ENCODE assay signal across 7 cellular contexts in genomic region chr11:60185512-60185827, GRCh38. TPM values are rescaled to one million over a fixed set of nuclear protein-coding genes. Genes with fewer than 3 reads are reported as not detected.
"Had no signal": no experiment of that assay in that cellular context is flagged by ENCODE, and none has a peak within 500 bp of the region (broad histone marks: within the 10 kb centered on the region; RNA-seq: fewer than 3 reads in every experiment).

No MANE protein-coding gene starts in this region.

RNA-seq across cellular contexts. Expression of gene MS4A6A, which starts 2.6 kb away (rescaled TPM):
- total RNA-seq: epithelial cell of proximal tubule, lung microvascular endothelial cell had no signal
- polyA plus RNA-seq: keratinocyte had no signal

RNA-seq across cellular contexts. Expression of gene MS4A4E, which starts 57.5 kb away (rescaled TPM):
- total RNA-seq: dermis blood vessel endothelial cell, epithelial cell of proximal tubule, lung microvascular endothelial cell, osteoblast had no signal
- polyA plus RNA-seq: immature natural killer cell; keratinocyte; naive thymus-derived CD4-positive, alpha-beta T cell had no signal
